In genomic region chr3:52430416-52430810, GRCh38 we compare ENCODE assay signal across 1 cellular context.
TF ChIP-seq lines count a peak whose summit lies in the region.

No MANE protein-coding gene starts in this region.

TF ChIP-seq in endothelial cell of umbilical vein, 7 proteins besides CTCF, POLR2A, EP300 and RAD21:
- TF ChIP-seq MYC (IDR thresholded peaks at IDR 0.05; ENCODE audit: low read depth, low read length): no peak
- TF ChIP-seq EZH2 (IDR thresholded peaks at IDR 0.05; ENCODE audit: borderline replicate concordance, low read depth, low read length, severe bottlenecking): no peak
- TF ChIP-seq MAX (IDR thresholded peaks at IDR 0.05; ENCODE audit: insufficient read depth, insufficient read length): no peak
- TF ChIP-seq POLR2AphosphoS5 (IDR thresholded peaks at IDR 0.05; ENCODE audit: insufficient read depth, low read depth, low read length): no peak
- no peak for TF ChIP-seq GATA2 (IDR thresholded peaks at IDR 0.05; ENCODE audit: insufficient read depth, insufficient read length, low read depth, low read length)
- TF ChIP-seq JUN (IDR thresholded peaks at IDR 0.05; ENCODE audit: borderline replicate concordance, insufficient read depth, insufficient read length, low read depth): no peak
- no peak for TF ChIP-seq FOS (IDR thresholded peaks at IDR 0.05; ENCODE audit: borderline replicate concordance, insufficient read depth, low read length)
TF ChIP-seq in endothelial cell of umbilical vein: peak in this region for 0.
